33 cellular contexts compared by ENCODE assay signal in the genomic region with DNA sequence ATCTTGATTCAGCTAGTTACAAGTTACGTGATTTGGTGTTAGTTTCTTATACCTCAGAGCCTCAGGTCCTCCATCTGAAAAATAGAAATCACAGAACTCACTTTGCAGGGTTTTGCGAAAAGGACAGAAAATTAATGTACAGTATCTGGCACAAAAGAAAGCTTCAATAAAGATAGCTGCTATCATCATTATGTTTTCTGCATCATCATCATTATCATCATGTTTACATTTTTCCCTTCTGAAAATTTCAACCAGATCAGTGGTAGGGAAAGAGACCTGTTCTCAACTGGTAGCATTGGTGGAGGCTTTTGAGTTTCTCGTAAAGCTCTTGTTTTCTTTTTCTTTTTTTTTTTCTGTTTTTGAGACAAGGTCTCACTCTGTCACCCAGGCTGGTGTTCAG.
"Had no signal": no experiment of that assay in that cellular context is flagged by ENCODE, and none has a peak within 500 bp of the region (broad histone marks: within the 10 kb centered on the region; RNA-seq: fewer than 3 reads in every experiment).

No MANE protein-coding gene starts in this region.

- ATAC-seq: activated naive CD4-positive, alpha-beta T cell treated with anti-CD3 and anti-CD28 coated beads, Interleukin-2, amount 50 U/mL, for 72 hours; activated naive CD8-positive, alpha-beta T cell treated with anti-CD3 and anti-CD28 coated beads, Interleukin-2, amount 50 U/mL, for 24 hours; activated T-cell treated with anti-CD3 and anti-CD28 coated beads, Interleukin-2, amount 50 U/mL, for 4 hours; activated T-cell treated with anti-CD3 and anti-CD28 coated beads, Interleukin-2, amount 50 U/mL, for 72 hours; activated T-helper 17 cell treated with anti-CD3 and anti-CD28 coated beads, Interleukin-2, amount 50 U/mL, for 72 hours; body of pancreas had no signal

- FAIRE-seq: astrocyte, bronchial epithelial cell, colon had no signal

- H3K36me3 ChIP-seq: adrenal gland, ascending aorta, brain microvascular endothelial cell, breast epithelium, cardiac muscle cell had no signal

- H3K4me3 ChIP-seq: adrenal gland, ascending aorta, body of pancreas, breast epithelium, cardiac muscle cell had no signal

- H3K27ac ChIP-seq: adrenal gland, ascending aorta, body of pancreas, brain microvascular endothelial cell, breast epithelium, cardiac muscle cell had no signal

- H3K9me3 ChIP-seq: adrenal gland, ascending aorta, body of pancreas, breast epithelium had no signal

- DNase-seq: activated effector memory CD4-positive, alpha-beta T cell treated with anti-CD3 and anti-CD28 coated beads, Interleukin-2, amount 50 U/mL, for 16 hours; activated effector memory CD4-positive, alpha-beta T cell treated with Interleukin-2 at 50 U/mL for 16 hours; activated gamma-delta T cell; activated gamma-delta T cell treated with Interleukin-2 at 50 U/mL for 16 hours; activated naive CD4-positive, alpha-beta T cell; activated naive CD4-positive, alpha-beta T cell treated with anti-CD3 and anti-CD28 coated beads for 36 hours; activated naive CD4-positive, alpha-beta T cell treated with anti-CD3 and anti-CD28 coated beads, Interleukin-2, amount 10 ng/mL, durations not matched to agents 7 days and 5 days; activated naive CD4-positive, alpha-beta T cell treated with anti-CD3 and anti-CD28 coated beads, Interleukin-2, amount 50 U/mL, for 16 hours; activated naive CD4-positive, alpha-beta T cell treated with Interleukin-2 at 50 U/mL for 16 hours; activated naive CD8-positive, alpha-beta T cell treated with anti-CD3 and anti-CD28 coated beads for 36 hours; activated naive CD8-positive, alpha-beta T cell treated with anti-CD3 and anti-CD28 coated beads, Interleukin-2, amount 10 ng/mL, durations not matched to agents 7 days and 5 days; activated naive CD8-positive, alpha-beta T cell treated with anti-CD3 and anti-CD28 coated beads, Interleukin-2, amount 50 U/mL, for 24 hours; activated T-cell treated with anti-CD3 and anti-CD28 coated beads, Interleukin-2, amount 50 U/mL, for 4 hours; activated T-cell treated with anti-CD3 and anti-CD28 coated beads, Interleukin-2, amount 50 U/mL, for 48 hours; activated T-cell treated with anti-CD3 and anti-CD28 coated beads, Interleukin-2, amount 50 U/mL, for 72 hours; adrenal gland; amniotic stem cell; amygdala; anterior cingulate cortex; aorta; body of pancreas; brain microvascular endothelial cell; caudate nucleus; central memory CD4-positive, alpha-beta T cell; cerebellar nuclear complex had no signal

- H3K4me1 ChIP-seq: adrenal gland, body of pancreas, breast epithelium had no signal

- H3K27me3 ChIP-seq: adrenal gland, ascending aorta, body of pancreas, brain microvascular endothelial cell, breast epithelium had no signal
